26 cellular contexts compared by ENCODE assay signal in genomic region chr1:145942891-145943290, GRCh38. TPM values are rescaled to one million over a fixed set of nuclear protein-coding genes. Genes with fewer than 3 reads are reported as not detected.
DNase-seq lines count a peak whose midpoint lies in the region; ATAC-seq, FAIRE-seq and TF ChIP-seq lines count a peak whose summit lies in the region.
"Had no signal": no experiment of that assay in that cellular context is flagged by ENCODE, and none has a peak within 500 bp of the region (broad histone marks: within the 10 kb centered on the region; RNA-seq: fewer than 3 reads in every experiment).

No MANE protein-coding gene starts in this region.

- DNase-seq in HFFc6 (no peak), neural progenitor cell (ENCODE audit: low spot score) (no peak), stomach (no peak), HepG2 (ENCODE audit: low spot score) (no peak)
- no peak for DNase-seq in central memory CD8-positive, alpha-beta T cell (ENCODE audit: low spot score in 2 of 2)
- no peak for DNase-seq in activated CD4-positive, alpha-beta memory T cell treated with anti-CD3 and anti-CD28 coated beads for 36 hours
- DNase-seq: activated CD4-positive, alpha-beta memory T cell treated with anti-CD3 and anti-CD28 coated beads, Interleukin-2, amount 10 ng/mL, durations not matched to agents 7 days and 5 days; activated CD4-positive, CD25-positive, alpha-beta regulatory T cell treated with anti-CD3 and anti-CD28 coated beads, Interleukin-2, amount 50 U/mL, for 72 hours; activated gamma-delta T cell; adrenal gland; body of pancreas; head of caudate nucleus; NCI-H146; NCI-H446; NCI-H774; posterior cingulate gyrus; right lobe of liver; stimulated activated CD4-positive, alpha-beta T cell treated with anti-CD3 and anti-CD28 coated beads, Interleukin-12 subunit alpha, Interleukin-12 subunit beta, amount 100 ng/mL, for 4 hours; stimulated activated CD4-positive, alpha-beta T cell treated with anti-CD3 and anti-CD28 coated beads, Interleukin-4, amount 100 ng/mL, for 1 hour; T-helper 1 cell; upper lobe of left lung had no signal

- H4K20me1 ChIP-seq in neural progenitor cell (ENCODE audit: low read depth) = no peaks in the 10 kb centered on the region
- no peaks in the 10 kb centered on the region for H4K20me1 ChIP-seq in HepG2 (ENCODE audit: insufficient read depth, low read length)

- intact Hi-C loops in stomach (cut with DNase I; ENCODE audit: low total_unique reads) (no loop called here), HepG2 (cut with micrococcal nuclease; ENCODE audit: unreplicated experiment) (no loop called here)
- intact Hi-C loops in activated CD4-positive, alpha-beta memory T cell treated with anti-CD3 and anti-CD28 coated beads for 36 hours (cut with micrococcal nuclease) = no loop called here

- no peaks in the 10 kb centered on the region for H3K4me1 ChIP-seq in neural progenitor cell
- H3K4me1 ChIP-seq in stomach = no peaks in the 10 kb centered on the region
- peaks cover 6% of the 10 kb centered on the region for H3K4me1 ChIP-seq in HepG2 (ENCODE audit: insufficient read depth, low read length)
- H3K4me1 ChIP-seq: adrenal gland, body of pancreas, SJSA1, upper lobe of left lung had no signal

- peaks cover 16% of the 10 kb centered on the region for H3K36me3 Mint-ChIP-seq in HFFc6 (ENCODE audit: low read depth)
- H3K36me3 Mint-ChIP-seq in central memory CD8-positive, alpha-beta T cell (ENCODE audit: insufficient read depth) = peaks cover 65% of the 10 kb centered on the region
- peaks cover 19% of the 10 kb centered on the region for H3K36me3 Mint-ChIP-seq in neural progenitor cell
- peaks cover 15% of the 10 kb centered on the region for H3K36me3 Mint-ChIP-seq in activated CD4-positive, alpha-beta memory T cell treated with anti-CD3 and anti-CD28 coated beads for 36 hours

- TF ChIP-seq POLR2A in stomach (IDR thresholded peaks at IDR 0.05) (no peak), HepG2 (IDR thresholded peaks at IDR 0.05; ENCODE audit: insufficient read depth in 1 of 2, low read depth in 2 of 2, low read length in 2 of 2) (no peak)

- TF ChIP-seq RAD21 in HepG2 (CRISPR knock-in tag; IDR thresholded peaks at IDR 0.05) = no peak

- H3K27ac Mint-ChIP-seq in HFFc6 = peak overlapping the region; percentile 71
- H3K27ac Mint-ChIP-seq in central memory CD8-positive, alpha-beta T cell (ENCODE audit: low read depth) = peak overlapping the region; percentile 53
- peak overlapping the region; percentile 12 for H3K27ac Mint-ChIP-seq in neural progenitor cell
- no peak overlapping the region for H3K27ac Mint-ChIP-seq in activated CD4-positive, alpha-beta memory T cell treated with anti-CD3 and anti-CD28 coated beads for 36 hours
- H3K27ac Mint-ChIP-seq: activated CD4-positive, alpha-beta memory T cell treated with anti-CD3 and anti-CD28 coated beads, Interleukin-2, amount 10 ng/mL, durations not matched to agents 7 days and 5 days had no signal

- H3K9ac ChIP-seq in neural progenitor cell (no peak overlapping the region), HepG2 (ENCODE audit: insufficient read depth, low read depth, low read length) (no peak overlapping the region)
- H3K9ac ChIP-seq: BLaER1 treated with 17β-estradiol and CSF1 and Interleukin-3, amounts not matched to agents 10 nM and 100 nM had no signal

- no peaks in the 10 kb centered on the region for H3K9me3 Mint-ChIP-seq in HFFc6
- H3K9me3 Mint-ChIP-seq in central memory CD8-positive, alpha-beta T cell = no peaks in the 10 kb centered on the region
- H3K9me3 Mint-ChIP-seq in neural progenitor cell = no peaks in the 10 kb centered on the region
- no peaks in the 10 kb centered on the region for H3K9me3 Mint-ChIP-seq in activated CD4-positive, alpha-beta memory T cell treated with anti-CD3 and anti-CD28 coated beads for 36 hours
- H3K9me3 Mint-ChIP-seq: activated CD4-positive, alpha-beta memory T cell treated with anti-CD3 and anti-CD28 coated beads, Interleukin-2, amount 10 ng/mL, durations not matched to agents 7 days and 5 days had no signal

- peaks cover 17% of the 10 kb centered on the region for H3K4me1 Mint-ChIP-seq in HFFc6 (ENCODE audit: low read depth)
- H3K4me1 Mint-ChIP-seq in central memory CD8-positive, alpha-beta T cell = no peaks in the 10 kb centered on the region
- H3K4me1 Mint-ChIP-seq in neural progenitor cell = no peaks in the 10 kb centered on the region
- peaks cover 3% of the 10 kb centered on the region for H3K4me1 Mint-ChIP-seq in activated CD4-positive, alpha-beta memory T cell treated with anti-CD3 and anti-CD28 coated beads for 36 hours (ENCODE audit: low read depth)

- H3F3A ChIP-seq in neural progenitor cell (ENCODE audit: low read depth) = no peaks in the 10 kb centered on the region

- H3K27me3 Mint-ChIP-seq in HFFc6 (ENCODE audit: insufficient read depth) (no peaks in the 10 kb centered on the region), neural progenitor cell (ENCODE audit: insufficient read depth, low read depth) (no peaks in the 10 kb centered on the region)
- no peaks in the 10 kb centered on the region for H3K27me3 Mint-ChIP-seq in central memory CD8-positive, alpha-beta T cell
- H3K27me3 Mint-ChIP-seq in activated CD4-positive, alpha-beta memory T cell treated with anti-CD3 and anti-CD28 coated beads for 36 hours = no peaks in the 10 kb centered on the region
- H3K27me3 Mint-ChIP-seq: activated CD4-positive, alpha-beta memory T cell treated with anti-CD3 and anti-CD28 coated beads, Interleukin-2, amount 10 ng/mL, durations not matched to agents 7 days and 5 days had no signal

- H2AFZ ChIP-seq in neural progenitor cell (replicated peaks) (no peak overlapping the region), HepG2 (ENCODE audit: low read length) (no peak overlapping the region)

- 82 to 90% (median 87%) methylated on average over 6 of the region's 6 CpGs for WGBS in stomach, 5 donors
- 98% methylated on average over 6 of the region's 6 CpGs for WGBS in HepG2 (ENCODE audit: low lambda C conversion rate)

- no peak for TF ChIP-seq EP300 in stomach (IDR thresholded peaks at IDR 0.05)
- TF ChIP-seq EP300 in HepG2 (IDR thresholded peaks at IDR 0.05; ENCODE audit: low read depth in 2 of 2, low read length in 2 of 2) = no peak
- TF ChIP-seq EP300 in HepG2 (CRISPR knock-in tag; IDR thresholded peaks at IDR 0.05; ENCODE audit: borderline replicate concordance) = no peak

- no TSS peak for BruUV-seq in HepG2 (replicated peaks; lab: Mats Ljungman, UMichigan)

- H3K4me3 Mint-ChIP-seq in HFFc6 = peak overlapping the region; percentile 17
- no peak overlapping the region for H3K4me3 Mint-ChIP-seq in central memory CD8-positive, alpha-beta T cell
- H3K4me3 Mint-ChIP-seq in neural progenitor cell = no peak overlapping the region
- no peak overlapping the region for H3K4me3 Mint-ChIP-seq in activated CD4-positive, alpha-beta memory T cell treated with anti-CD3 and anti-CD28 coated beads for 36 hours
- H3K4me3 Mint-ChIP-seq: activated CD4-positive, alpha-beta memory T cell treated with anti-CD3 and anti-CD28 coated beads, Interleukin-2, amount 10 ng/mL, durations not matched to agents 7 days and 5 days had no signal

- no peak for FAIRE-seq in HepG2 (lab: Jason Lieb, UNC)
- FAIRE-seq: H1, TTC549 had no signal

- no peaks in the 10 kb centered on the region for H3K79me2 ChIP-seq in neural progenitor cell (ENCODE audit: low read depth)
- H3K79me2 ChIP-seq in HepG2 (ENCODE audit: insufficient read depth, low read length) = no peaks in the 10 kb centered on the region

- no peak for ATAC-seq in central memory CD8-positive, alpha-beta T cell (replicated peaks; ENCODE audit: extremely low read depth, poor library complexity, severe bottlenecking)
- no peak for ATAC-seq in HepG2
- ATAC-seq: body of pancreas, right lobe of liver had no signal

- POLR2A ChIA-PET in activated CD4-positive, alpha-beta memory T cell treated with anti-CD3 and anti-CD28 coated beads for 36 hours (lab: Charles Lee) = no interaction called here
- POLR2A ChIA-PET in HepG2 (lab: Yijun Ruan, JAX) = no interaction called here

- H3K27ac ChIP-seq in neural progenitor cell (no peak overlapping the region), stomach (no peak overlapping the region), HepG2 (ENCODE audit: extremely low read length, insufficient read depth, low read length) (no peak overlapping the region)
- H3K27ac ChIP-seq: adrenal gland; BLaER1 treated with 17β-estradiol and CSF1 and Interleukin-3, amounts not matched to agents 10 nM and 100 nM; body of pancreas; right lobe of liver; SJSA1; upper lobe of left lung had no signal

- no peak overlapping the region for H3K4me3 ChIP-seq in neural progenitor cell
- H3K4me3 ChIP-seq in stomach = no peak overlapping the region
- no peak overlapping the region for H3K4me3 ChIP-seq in HepG2 (replicated peaks in 1 of 3; ENCODE audit: insufficient read depth in 1 of 3, low read depth in 2 of 3, low read length in 3 of 3)
- H3K4me3 ChIP-seq: adrenal gland; BLaER1 treated with 17β-estradiol and CSF1 and Interleukin-3, amounts not matched to agents 10 nM and 100 nM; body of pancreas; lung; right lobe of liver; SJSA1; upper lobe of left lung had no signal

- H3K4me2 ChIP-seq in neural progenitor cell = no peak overlapping the region
- no peak overlapping the region for H3K4me2 ChIP-seq in HepG2 (ENCODE audit: low read depth, low read length)
- H3K4me2 ChIP-seq: BLaER1 treated with 17β-estradiol and CSF1 and Interleukin-3, amounts not matched to agents 10 nM and 100 nM had no signal

- in situ Hi-C loops in HepG2 (cut with HindIII; ENCODE audit: extremely low pct_ligation_motif_present, low pct_unique_long_range_greater_than_20kb) = no loop called here

- H3K27me3 ChIP-seq in neural progenitor cell (no peaks in the 10 kb centered on the region), stomach (no peaks in the 10 kb centered on the region), HepG2 (ENCODE audit: control insufficient read depth in 1 of 2, insufficient read depth in 2 of 2, low read length in 2 of 2) (no peaks in the 10 kb centered on the region)
- H3K27me3 ChIP-seq: adrenal gland; BLaER1 treated with 17β-estradiol and CSF1 and Interleukin-3, amounts not matched to agents 10 nM and 100 nM; body of pancreas; right lobe of liver; SJSA1; upper lobe of left lung had no signal

- no peak for TF ChIP-seq CTCF in HFFc6 (IDR thresholded peaks at IDR 0.05)
- no peak for TF ChIP-seq CTCF in neural progenitor cell (IDR thresholded peaks at IDR 0.05)
- TF ChIP-seq CTCF in stomach (IDR thresholded peaks at IDR 0.05) = no peak
- TF ChIP-seq CTCF in HepG2 (CRISPR knock-in tag; IDR thresholded peaks at IDR 0.05) = no peak

- CTCF ChIA-PET in activated CD4-positive, alpha-beta memory T cell treated with anti-CD3 and anti-CD28 coated beads for 36 hours (lab: Charles Lee) = interaction anchor here (0.8 to 2.1 kb wide), 2 partner anchors 71 to 98 kb away, joined by 3 to 9 read pairs; partner anchors contain the start of gene NUDT17
- CTCF ChIA-PET in HepG2 (lab: Yijun Ruan, JAX; ENCODE audit: low intra/inter-chr PET ratio, low total read pairs) = no interaction called here

- H3K9me3 ChIP-seq in neural progenitor cell (ENCODE audit: low read depth) = no peaks in the 10 kb centered on the region
- no peaks in the 10 kb centered on the region for H3K9me3 ChIP-seq in stomach
- no peaks in the 10 kb centered on the region for H3K9me3 ChIP-seq in HepG2 (ENCODE audit: low read length)
- H3K9me3 ChIP-seq: adrenal gland; BLaER1 treated with 17β-estradiol and CSF1 and Interleukin-3, amounts not matched to agents 10 nM and 100 nM; body of pancreas; right lobe of liver; SJSA1; upper lobe of left lung had no signal

- H3K36me3 ChIP-seq in neural progenitor cell (no peaks in the 10 kb centered on the region), stomach (peaks cover 0 to 73% (median 47%) of the 10 kb centered on the region in 4 donors), HepG2 (replicated peaks in 1 of 2; ENCODE audit: control insufficient read depth in 1 of 2, insufficient read depth in 2 of 2, low read length in 2 of 2) (peaks cover 3 to 17% of the 10 kb centered on the region in 2 experiments; a peak in 4 of 5 replicates)

RNA-seq across cellular contexts. Expression of gene LIX1L, which starts 14.9 kb away (rescaled TPM):
- 10 to 100 TPM; 51.0 to 59.6 (median 56.1) TPM for total RNA-seq in HFFc6 (2021; fragmentation: NEBNext Ultra II Directional; extraction: Animal tissue kit (Norgen Biotek cat#: 25700))
- 12.5 and 13.6 TPM in 2 replicates for total RNA-seq in neural progenitor cell (ENCODE audit: low replicate concordance)
- 10 to 100 TPM in 3 of 5 donors, 1 to 10 TPM in 2; 5.8 to 28.4 (median 14.0) TPM for total RNA-seq in stomach
- 1 to 10 TPM; 7.2 to 8.2 (median 7.4) TPM for polyA plus RNA-seq in stomach
- total RNA-seq in activated CD4-positive, alpha-beta memory T cell treated with anti-CD3 and anti-CD28 coated beads for 36 hours = 10 to 100 TPM; 46.6 to 47.8 TPM
- total RNA-seq in HepG2 (2016; rRNA removed; fragmentation: Illumina TruSeq; extraction: Trizol) = 8.1 and 10.9 TPM in 2 replicates
- 1.6 TPM in 2 replicates for total RNA-seq in HepG2 (2016; cell fraction: cytosol; rRNA removed; fragmentation: Illumina TruSeq; extraction: Trizol; ENCODE audit: low read depth)
- 8.3 and 9.6 TPM in 2 replicates for total RNA-seq in HepG2 (2016; cell fraction: insoluble cytoplasmic fraction; rRNA removed; fragmentation: Illumina TruSeq; extraction: Trizol)
- 6.8 and 7.1 TPM in 2 replicates for total RNA-seq in HepG2 (2016; cell fraction: membrane; rRNA removed; fragmentation: Illumina TruSeq; extraction: Trizol)
- 5.0 and 5.9 TPM in 2 replicates for total RNA-seq in HepG2 (2016; cell fraction: nucleus; rRNA removed; fragmentation: Illumina TruSeq; extraction: Trizol)
- 19.4 and 24.9 TPM in 2 replicates for polyA plus RNA-seq in HepG2 (2011; rRNA removed)
- 19.3 and 22.0 TPM in 2 replicates for polyA plus RNA-seq in HepG2 (2011; cell fraction: cytosol; rRNA removed)
- 5.2 and 7.4 TPM in 2 replicates for polyA plus RNA-seq in HepG2 (2011; cell fraction: nucleus; rRNA removed)
- polyA plus RNA-seq in HepG2 (2012) = 4.8 and 5.8 TPM in 2 replicates
- polyA plus RNA-seq in HepG2 (2016; cell fraction: cytosol; fragmentation: Illumina TruSeq; extraction: Trizol; ENCODE audit: low read depth) = 1.3 and 1.7 TPM in 2 replicates
- polyA plus RNA-seq in HepG2 (2016; cell fraction: insoluble cytoplasmic fraction; fragmentation: Illumina TruSeq; extraction: Trizol; ENCODE audit: low read depth) = 12.8 and 15.5 TPM in 2 replicates
- 5.7 and 5.8 TPM in 2 replicates for polyA plus RNA-seq in HepG2 (2016; cell fraction: membrane; fragmentation: Illumina TruSeq; extraction: Trizol; ENCODE audit: low read depth)
- polyA plus RNA-seq in HepG2 (2016; cell fraction: nucleus; fragmentation: Illumina TruSeq; extraction: Trizol; ENCODE audit: insufficient read depth, low read depth) = 9.8 and 10.9 TPM in 2 replicates
- polyA minus RNA-seq in HepG2 (2011; rRNA and poly(A)+ RNA removed; ENCODE audit: low replicate concordance) = 15.4 and 31.6 TPM in 2 replicates
- 12.6 and 13.9 TPM in 2 replicates for polyA minus RNA-seq in HepG2 (2011; cell fraction: cytosol; rRNA and poly(A)+ RNA removed)
- polyA minus RNA-seq in HepG2 (2011; cell fraction: nucleus; rRNA and poly(A)+ RNA removed) = 5.9 and 7.2 TPM in 2 replicates

RNA-seq across cellular contexts. Expression of gene RBM8A, which starts 15.6 kb away (rescaled TPM):
- 100 to 1,000 TPM; 135 to 166 (median 157) TPM for total RNA-seq in HFFc6 (2021; fragmentation: NEBNext Ultra II Directional; extraction: Animal tissue kit (Norgen Biotek cat#: 25700))
- total RNA-seq in neural progenitor cell (ENCODE audit: low replicate concordance) = 242 and 320 TPM in 2 replicates
- total RNA-seq in stomach = 10 to 100 TPM in 4 of 5 donors, 1 to 10 TPM in 1; 9.3 to 81.3 (median 44.6) TPM
- 100 to 1,000 TPM in 2 of 3 donors, 10 to 100 TPM in 1; 79.3 to 113 (median 101) TPM for polyA plus RNA-seq in stomach
- 100 to 1,000 TPM; 275 to 277 TPM for total RNA-seq in activated CD4-positive, alpha-beta memory T cell treated with anti-CD3 and anti-CD28 coated beads for 36 hours
- 162 and 224 TPM in 2 replicates for total RNA-seq in HepG2 (2016; rRNA removed; fragmentation: Illumina TruSeq; extraction: Trizol)
- total RNA-seq in HepG2 (2016; cell fraction: cytosol; rRNA removed; fragmentation: Illumina TruSeq; extraction: Trizol; ENCODE audit: low read depth) = 15.8 and 21.1 TPM in 2 replicates
- total RNA-seq in HepG2 (2016; cell fraction: insoluble cytoplasmic fraction; rRNA removed; fragmentation: Illumina TruSeq; extraction: Trizol) = 164 and 238 TPM in 2 replicates
- total RNA-seq in HepG2 (2016; cell fraction: membrane; rRNA removed; fragmentation: Illumina TruSeq; extraction: Trizol) = 32.6 and 36.1 TPM in 2 replicates
- total RNA-seq in HepG2 (2016; cell fraction: nucleus; rRNA removed; fragmentation: Illumina TruSeq; extraction: Trizol) = 58.0 and 59.0 TPM in 2 replicates
- polyA plus RNA-seq in HepG2 (2011; rRNA removed) = 75.2 and 106 TPM in 2 replicates
- polyA plus RNA-seq in HepG2 (2011; cell fraction: cytosol; rRNA removed) = 81.5 and 102 TPM in 2 replicates
- 25.3 and 38.5 TPM in 2 replicates for polyA plus RNA-seq in HepG2 (2011; cell fraction: nucleus; rRNA removed)
- polyA plus RNA-seq in HepG2 (2012) = 87.0 and 96.0 TPM in 2 replicates
- polyA plus RNA-seq in HepG2 (2016; cell fraction: cytosol; fragmentation: Illumina TruSeq; extraction: Trizol; ENCODE audit: low read depth) = 14.2 and 15.2 TPM in 2 replicates
- 218 and 247 TPM in 2 replicates for polyA plus RNA-seq in HepG2 (2016; cell fraction: insoluble cytoplasmic fraction; fragmentation: Illumina TruSeq; extraction: Trizol; ENCODE audit: low read depth)
- 28.1 and 28.8 TPM in 2 replicates for polyA plus RNA-seq in HepG2 (2016; cell fraction: membrane; fragmentation: Illumina TruSeq; extraction: Trizol; ENCODE audit: low read depth)
- 89.2 and 112 TPM in 2 replicates for polyA plus RNA-seq in HepG2 (2016; cell fraction: nucleus; fragmentation: Illumina TruSeq; extraction: Trizol; ENCODE audit: insufficient read depth, low read depth)
- 14.9 and 35.6 TPM in 2 replicates for polyA minus RNA-seq in HepG2 (2011; rRNA and poly(A)+ RNA removed; ENCODE audit: low replicate concordance)
- 26.3 and 33.8 TPM in 2 replicates for polyA minus RNA-seq in HepG2 (2011; cell fraction: cytosol; rRNA and poly(A)+ RNA removed)
- polyA minus RNA-seq in HepG2 (2011; cell fraction: nucleus; rRNA and poly(A)+ RNA removed) = 20.2 and 28.7 TPM in 2 replicates

RNA-seq across cellular contexts. Expression of gene ANKRD34A, which starts 21.5 kb away (rescaled TPM):
- 10 to 100 TPM in 3 of 6 experiments, 1 to 10 TPM in 3; 8.1 to 14.9 (median 10.2) TPM for total RNA-seq in HFFc6 (2021; fragmentation: NEBNext Ultra II Directional; extraction: Animal tissue kit (Norgen Biotek cat#: 25700))
- total RNA-seq in neural progenitor cell (ENCODE audit: low replicate concordance) = 0.06 and 0.28 TPM in 2 replicates
- total RNA-seq in stomach = 1 to 10 TPM in 1 of 5 donors, under 1 TPM in 2, not detected in 2; 0.73 to 2.6 (median 0.87) TPM
- polyA plus RNA-seq in stomach = under 1 TPM in 2 of 3 donors, not detected in 1; 0.19 to 0.45 TPM
- total RNA-seq in activated CD4-positive, alpha-beta memory T cell treated with anti-CD3 and anti-CD28 coated beads for 36 hours = 1 to 10 TPM; 4.6 to 4.7 TPM
- total RNA-seq in HepG2 (2016; rRNA removed; fragmentation: Illumina TruSeq; extraction: Trizol) = 0.07 and 0.14 TPM in 2 replicates
- not detected in 2 replicates for total RNA-seq in HepG2 (2016; cell fraction: cytosol; rRNA removed; fragmentation: Illumina TruSeq; extraction: Trizol; ENCODE audit: low read depth)
- total RNA-seq in HepG2 (2016; cell fraction: insoluble cytoplasmic fraction; rRNA removed; fragmentation: Illumina TruSeq; extraction: Trizol) = 0.04 TPM in 1 of 2 replicates, not detected in the other
- 0.03 and 0.07 TPM in 2 replicates for total RNA-seq in HepG2 (2016; cell fraction: membrane; rRNA removed; fragmentation: Illumina TruSeq; extraction: Trizol)
- total RNA-seq in HepG2 (2016; cell fraction: nucleus; rRNA removed; fragmentation: Illumina TruSeq; extraction: Trizol) = 0.13 and 0.19 TPM in 2 replicates
- 0.05 and 0.07 TPM in 2 replicates for polyA plus RNA-seq in HepG2 (2011; rRNA removed)
- 0.04 and 0.05 TPM in 2 replicates for polyA plus RNA-seq in HepG2 (2011; cell fraction: cytosol; rRNA removed)
- 0.47 and 0.53 TPM in 2 replicates for polyA plus RNA-seq in HepG2 (2011; cell fraction: nucleus; rRNA removed)
- polyA plus RNA-seq in HepG2 (2012) = 0.11 and 0.19 TPM in 2 replicates
- not detected in 2 replicates for polyA plus RNA-seq in HepG2 (2016; cell fraction: cytosol; fragmentation: Illumina TruSeq; extraction: Trizol; ENCODE audit: low read depth)
- 0.08 TPM in 1 of 2 replicates, not detected in the other for polyA plus RNA-seq in HepG2 (2016; cell fraction: insoluble cytoplasmic fraction; fragmentation: Illumina TruSeq; extraction: Trizol; ENCODE audit: low read depth)
- 0.05 TPM in 1 of 2 replicates, not detected in the other for polyA plus RNA-seq in HepG2 (2016; cell fraction: membrane; fragmentation: Illumina TruSeq; extraction: Trizol; ENCODE audit: low read depth)
- 0.12 and 0.16 TPM in 2 replicates for polyA plus RNA-seq in HepG2 (2016; cell fraction: nucleus; fragmentation: Illumina TruSeq; extraction: Trizol; ENCODE audit: insufficient read depth, low read depth)
- polyA minus RNA-seq in HepG2 (2011; rRNA and poly(A)+ RNA removed; ENCODE audit: low replicate concordance) = 0.08 and 1.4 TPM in 2 replicates
- polyA minus RNA-seq in HepG2 (2011; cell fraction: cytosol; rRNA and poly(A)+ RNA removed) = not detected in 2 replicates
- polyA minus RNA-seq in HepG2 (2011; cell fraction: nucleus; rRNA and poly(A)+ RNA removed) = 0.25 and 0.39 TPM in 2 replicates

RNA-seq across cellular contexts. Expression of gene POLR3GL, which starts 21.6 kb away (rescaled TPM):
- total RNA-seq in HFFc6 (2021; fragmentation: NEBNext Ultra II Directional; extraction: Animal tissue kit (Norgen Biotek cat#: 25700)) = 10 to 100 TPM; 23.5 to 29.3 (median 26.2) TPM
- total RNA-seq in neural progenitor cell (ENCODE audit: low replicate concordance) (11.1 and 12.0 TPM in 2 replicates), stomach (100 to 1,000 TPM in 1 of 5 donors, 10 to 100 TPM in 3, 1 to 10 TPM in 1; 5.8 to 165 (median 18.9) TPM), HepG2 (2016; rRNA removed; fragmentation: Illumina TruSeq; extraction: Trizol) (12.4 and 15.3 TPM in 2 replicates)
- polyA plus RNA-seq in stomach (10 to 100 TPM; 31.4 to 53.2 (median 43.9) TPM), HepG2 (2011; rRNA removed) (10.8 and 11.5 TPM in 2 replicates)
- 10 to 100 TPM; 27.3 to 30.9 TPM for total RNA-seq in activated CD4-positive, alpha-beta memory T cell treated with anti-CD3 and anti-CD28 coated beads for 36 hours
- total RNA-seq in HepG2 (2016; cell fraction: cytosol; rRNA removed; fragmentation: Illumina TruSeq; extraction: Trizol; ENCODE audit: low read depth) = 7.1 and 7.5 TPM in 2 replicates
- 12.8 and 14.4 TPM in 2 replicates for total RNA-seq in HepG2 (2016; cell fraction: insoluble cytoplasmic fraction; rRNA removed; fragmentation: Illumina TruSeq; extraction: Trizol)
- 15.4 and 17.0 TPM in 2 replicates for total RNA-seq in HepG2 (2016; cell fraction: membrane; rRNA removed; fragmentation: Illumina TruSeq; extraction: Trizol)
- total RNA-seq in HepG2 (2016; cell fraction: nucleus; rRNA removed; fragmentation: Illumina TruSeq; extraction: Trizol) = 5.4 and 6.2 TPM in 2 replicates
- 7.4 and 7.9 TPM in 2 replicates for polyA plus RNA-seq in HepG2 (2011; cell fraction: cytosol; rRNA removed)
- 5.1 and 6.2 TPM in 2 replicates for polyA plus RNA-seq in HepG2 (2011; cell fraction: nucleus; rRNA removed)
- 14.4 and 20.2 TPM in 2 replicates for polyA plus RNA-seq in HepG2 (2012)
- polyA plus RNA-seq in HepG2 (2016; cell fraction: cytosol; fragmentation: Illumina TruSeq; extraction: Trizol; ENCODE audit: low read depth) = 10.0 and 10.7 TPM in 2 replicates
- polyA plus RNA-seq in HepG2 (2016; cell fraction: insoluble cytoplasmic fraction; fragmentation: Illumina TruSeq; extraction: Trizol; ENCODE audit: low read depth) = 21.5 and 23.2 TPM in 2 replicates
- polyA plus RNA-seq in HepG2 (2016; cell fraction: membrane; fragmentation: Illumina TruSeq; extraction: Trizol; ENCODE audit: low read depth) = 20.0 and 21.6 TPM in 2 replicates
- polyA plus RNA-seq in HepG2 (2016; cell fraction: nucleus; fragmentation: Illumina TruSeq; extraction: Trizol; ENCODE audit: insufficient read depth, low read depth) = 11.4 and 13.9 TPM in 2 replicates
- 2.5 and 3.4 TPM in 2 replicates for polyA minus RNA-seq in HepG2 (2011; rRNA and poly(A)+ RNA removed; ENCODE audit: low replicate concordance)
- polyA minus RNA-seq in HepG2 (2011; cell fraction: cytosol; rRNA and poly(A)+ RNA removed) = 2.5 and 4.6 TPM in 2 replicates
- polyA minus RNA-seq in HepG2 (2011; cell fraction: nucleus; rRNA and poly(A)+ RNA removed) = 5.0 and 6.6 TPM in 2 replicates

RNA-seq across cellular contexts. Expression of gene PEX11B, which starts 24.4 kb away (rescaled TPM):
- 10 to 100 TPM; 30.3 to 41.1 (median 35.6) TPM for total RNA-seq in HFFc6 (2021; fragmentation: NEBNext Ultra II Directional; extraction: Animal tissue kit (Norgen Biotek cat#: 25700))
- 15.0 and 16.6 TPM in 2 replicates for total RNA-seq in neural progenitor cell (ENCODE audit: low replicate concordance)
- total RNA-seq in stomach = 10 to 100 TPM; 15.6 to 42.3 (median 25.2) TPM
- 10 to 100 TPM; 23.0 to 46.6 (median 38.4) TPM for polyA plus RNA-seq in stomach
- 10 to 100 TPM; 22.8 to 25.6 TPM for total RNA-seq in activated CD4-positive, alpha-beta memory T cell treated with anti-CD3 and anti-CD28 coated beads for 36 hours
- 21.6 and 26.2 TPM in 2 replicates for total RNA-seq in HepG2 (2016; rRNA removed; fragmentation: Illumina TruSeq; extraction: Trizol)
- total RNA-seq in HepG2 (2016; cell fraction: cytosol; rRNA removed; fragmentation: Illumina TruSeq; extraction: Trizol; ENCODE audit: low read depth) = 6.1 and 8.7 TPM in 2 replicates
- total RNA-seq in HepG2 (2016; cell fraction: insoluble cytoplasmic fraction; rRNA removed; fragmentation: Illumina TruSeq; extraction: Trizol) = 21.5 and 30.1 TPM in 2 replicates
- 12.7 and 13.4 TPM in 2 replicates for total RNA-seq in HepG2 (2016; cell fraction: membrane; rRNA removed; fragmentation: Illumina TruSeq; extraction: Trizol)
- total RNA-seq in HepG2 (2016; cell fraction: nucleus; rRNA removed; fragmentation: Illumina TruSeq; extraction: Trizol) = 9.3 and 11.7 TPM in 2 replicates
- 38.8 and 48.4 TPM in 2 replicates for polyA plus RNA-seq in HepG2 (2011; rRNA removed)
- 24.9 and 30.2 TPM in 2 replicates for polyA plus RNA-seq in HepG2 (2011; cell fraction: cytosol; rRNA removed)
- 11.0 and 14.0 TPM in 2 replicates for polyA plus RNA-seq in HepG2 (2011; cell fraction: nucleus; rRNA removed)
- 14.3 and 21.4 TPM in 2 replicates for polyA plus RNA-seq in HepG2 (2012)
- polyA plus RNA-seq in HepG2 (2016; cell fraction: cytosol; fragmentation: Illumina TruSeq; extraction: Trizol; ENCODE audit: low read depth) = 4.2 and 4.4 TPM in 2 replicates
- 34.6 and 35.2 TPM in 2 replicates for polyA plus RNA-seq in HepG2 (2016; cell fraction: insoluble cytoplasmic fraction; fragmentation: Illumina TruSeq; extraction: Trizol; ENCODE audit: low read depth)
- 8.1 and 9.5 TPM in 2 replicates for polyA plus RNA-seq in HepG2 (2016; cell fraction: membrane; fragmentation: Illumina TruSeq; extraction: Trizol; ENCODE audit: low read depth)
- 17.7 and 21.1 TPM in 2 replicates for polyA plus RNA-seq in HepG2 (2016; cell fraction: nucleus; fragmentation: Illumina TruSeq; extraction: Trizol; ENCODE audit: insufficient read depth, low read depth)
- 29.8 and 36.3 TPM in 2 replicates for polyA minus RNA-seq in HepG2 (2011; rRNA and poly(A)+ RNA removed; ENCODE audit: low replicate concordance)
- 9.1 and 13.4 TPM in 2 replicates for polyA minus RNA-seq in HepG2 (2011; cell fraction: cytosol; rRNA and poly(A)+ RNA removed)
- polyA minus RNA-seq in HepG2 (2011; cell fraction: nucleus; rRNA and poly(A)+ RNA removed) = 6.4 and 7.0 TPM in 2 replicates
